Comparison of ENCODE assay signal across 3 cellular contexts in genomic region chr13:20623000-20623399, GRCh38.
A peak's percentile ranks its signal among the peaks of the same experiment; 100 is the strongest.
TF ChIP-seq lines count a peak whose summit lies in the region.

No MANE protein-coding gene starts in this region.

TF ChIP-seq in HEK293, 187 proteins besides CTCF, POLR2A, EP300 and RAD21:
- peak; percentile 27 for TF ChIP-seq SETDB1 (IDR thresholded peaks at IDR 0.05; ENCODE audit: insufficient read length, low read length)
- TF ChIP-seq ZNF501 (tag by site-specific recombination; IDR thresholded peaks at IDR 0.05) = no peak

TF ChIP-seq in WTC11, 78 proteins besides CTCF, POLR2A, EP300 and RAD21:
- no peak for TF ChIP-seq STAT6 (CRISPR knock-in tag; conservative IDR thresholded peaks at IDR 0.05; ENCODE audit: low read depth)
- peak; percentile 83 for TF ChIP-seq GTF2I (CRISPR knock-in tag; conservative IDR thresholded peaks at IDR 0.05)
- TF ChIP-seq ZNF219 (CRISPR knock-in tag; IDR thresholded peaks at IDR 0.05; ENCODE audit: borderline replicate concordance) = no peak
- TF ChIP-seq JUN (CRISPR knock-in tag; IDR thresholded peaks at IDR 0.05) = no peak
- TF ChIP-seq FOXP4 (CRISPR knock-in tag; IDR thresholded peaks at IDR 0.05) = no peak

TF ChIP-seq in H1, 55 proteins besides CTCF, POLR2A, EP300 and RAD21:
- TF ChIP-seq KDM1A (IDR thresholded peaks at IDR 0.05; ENCODE audit: borderline replicate concordance, low read length) = 0 out of 2 replicates have a peak, but pooled peaks have one; percentile 53
- TF ChIP-seq ATF3 (IDR thresholded peaks at IDR 0.05; ENCODE audit: insufficient read depth, low read depth, low read length) = no peak
- no peak for TF ChIP-seq USF2 (IDR thresholded peaks at IDR 0.05; ENCODE audit: low read length)
TF ChIP-seq in H1: peak in this region for 1.
